13 cellular contexts compared by ENCODE assay signal in genomic region chr4:181959121-181959520, GRCh38.
DNase-seq lines count a peak whose midpoint lies in the region; ATAC-seq, FAIRE-seq and TF ChIP-seq lines count a peak whose summit lies in the region.
"Had no signal": no experiment of that assay in that cellular context is flagged by ENCODE, and none has a peak within 500 bp of the region (broad histone marks: within the 10 kb centered on the region; RNA-seq: fewer than 3 reads in every experiment).

No MANE protein-coding gene starts in this region.

- FAIRE-seq in urothelium cell line (lab: Jason Lieb, UNC) = no peak
- FAIRE-seq: G401.6, K562 had no signal

- no peak overlapping the region for H3K27ac ChIP-seq in cardiac muscle cell
- H3K27ac ChIP-seq: suprapubic skin had no signal

- no peak for TF ChIP-seq CTCF in cardiac muscle cell (IDR thresholded peaks at IDR 0.05; ENCODE audit: low read depth, low read length)

- DNase-seq in cardiac muscle cell (ENCODE audit: low read depth in 1 of 2, low spot score in 1 of 2) (peak; percentile 53 to 54), left cardiac atrium (no peak), adipocyte (ENCODE audit: low read depth) (peak; percentile 76), hepatic stellate cell (ENCODE audit: low spot score) (peak; percentile 27), urothelium cell line (ENCODE audit: low spot score) (peak; percentile 70), LoVo (ENCODE audit: low spot score) (no peak), NOMO-1 treated with dmso at 0.1 percent for 144 hours (lab: John Stamatoyannopoulos, UW; ENCODE audit: unreplicated experiment) (no peak)
- DNase-seq in central memory CD4-positive, alpha-beta T cell = no peak
- DNase-seq: cortex of kidney, mucosa of descending colon had no signal

- H3K4me3 ChIP-seq in cardiac muscle cell (no peak overlapping the region), adipocyte (ENCODE audit: low read length) (peak overlapping the region; percentile 16)
- H3K4me3 ChIP-seq: K562, mucosa of descending colon, suprapubic skin had no signal

- H3K4me1 ChIP-seq in cardiac muscle cell (ENCODE audit: low read depth) (no peaks in the 10 kb centered on the region), adipocyte (ENCODE audit: control insufficient read depth, insufficient read depth, low read length) (peaks cover 53% of the 10 kb centered on the region)
- H3K4me1 ChIP-seq: suprapubic skin had no signal

- H3K36me3 ChIP-seq in cardiac muscle cell = no peaks in the 10 kb centered on the region
- no peaks in the 10 kb centered on the region for H3K36me3 ChIP-seq in adipocyte (ENCODE audit: control insufficient read depth, insufficient read depth, low read length, severe bottlenecking)
- H3K36me3 ChIP-seq: suprapubic skin had no signal

- H3K27me3 ChIP-seq in cardiac muscle cell = peaks cover 58% of the 10 kb centered on the region
- H3K27me3 ChIP-seq in adipocyte (replicated peaks; ENCODE audit: control insufficient read depth, insufficient read depth, low read length) = no peaks in the 10 kb centered on the region
- H3K27me3 ChIP-seq: suprapubic skin had no signal

- intact Hi-C loops in left cardiac atrium (cut with DNase I) = no loop called here

- H3K9me3 ChIP-seq in cardiac muscle cell (ENCODE audit: low read depth) = no peaks in the 10 kb centered on the region
- H3K9me3 ChIP-seq in adipocyte (ENCODE audit: control insufficient read depth, low read length) = no peaks in the 10 kb centered on the region
- H3K9me3 ChIP-seq: mucosa of descending colon, suprapubic skin had no signal

- no peak for ATAC-seq in left cardiac atrium
- ATAC-seq: K562, mucosa of descending colon had no signal

- peak overlapping the region; percentile 55 for H3K9ac ChIP-seq in adipocyte (ENCODE audit: low read length)

Comparison
In these comparisons a context has a peak if more than half of its experiments do, and no peak if none do; other contexts are left out.
1. DNase-seq: peak in cardiac muscle cell (2 of 2), adipocyte (single experiment), hepatic stellate cell (single experiment) and urothelium cell line (single experiment); none in left cardiac atrium (single experiment), LoVo (single experiment), central memory CD4-positive, alpha-beta T cell (single experiment) and NOMO-1 treated with dmso at 0.1 percent for 144 hours (single experiment).